Comparison of ENCODE assay signal across 8 cellular contexts in the genomic region with DNA sequence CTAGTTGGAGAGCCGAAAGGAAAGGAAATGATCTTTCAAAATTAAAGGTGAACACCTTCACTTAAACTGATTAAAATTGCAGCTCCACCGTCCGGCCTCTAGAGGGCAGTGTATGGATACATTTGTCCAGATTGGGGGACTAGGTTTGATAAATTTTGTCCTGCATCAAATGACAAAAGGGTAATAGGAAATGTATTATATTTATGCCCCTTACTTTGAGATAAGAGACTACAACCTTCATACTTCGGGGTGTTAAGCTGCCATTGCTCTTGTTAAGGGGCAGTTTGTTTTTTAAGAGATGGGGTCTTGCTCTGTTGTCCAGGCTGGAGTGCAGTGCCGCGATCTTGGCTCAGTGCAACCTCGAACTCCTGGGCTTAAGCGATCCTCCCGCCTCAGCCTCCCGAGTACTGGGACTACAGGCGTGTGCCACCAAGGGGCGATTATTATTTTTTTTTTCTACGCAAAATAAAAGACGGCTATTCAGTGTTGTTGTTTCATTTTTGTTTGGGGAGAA. TPM values are rescaled to one million over a fixed set of nuclear protein-coding genes. Genes with fewer than 3 reads are reported as not detected.
DNase-seq lines count a peak whose midpoint lies in the region; ATAC-seq and TF ChIP-seq lines count a peak whose summit lies in the region.

No MANE protein-coding gene starts in this region.

- no peaks in the 10 kb centered on the region for H3K9me3 ChIP-seq in iPS-20b (ENCODE audit: insufficient read depth, low read depth, low read length)

- POLR2A ChIA-PET in MCF 10A (lab: Yijun Ruan, JAX) = interaction anchor here (0.5 to 5.0 kb wide), 27 partner anchors 8 to 327 kb away, joined by 3 to 71 read pairs (median 5); partner anchors contain the start of genes CD63, ESYT1, ORMDL2 and PA2G4

- peak overlapping the region; percentile 28 for H3K27ac Mint-ChIP-seq in MCF 10A (ENCODE audit: low read depth, unreplicated experiment)

- BruUV-seq in MCF 10A (replicated peaks; lab: Mats Ljungman, UMichigan) = no TSS peak

- H3K4me1 Mint-ChIP-seq in MCF 10A (ENCODE audit: insufficient read depth, unreplicated experiment) = peaks cover 12% of the 10 kb centered on the region

- ATAC-seq in HG02970 (IDR thresholded peaks at IDR 0.05; ENCODE audit: low FRiP score, unreplicated experiment) = no peak

- no peak overlapping the region; the same call in 1 of the 2 replicates for H3K9ac ChIP-seq in iPS-20b (ENCODE audit: low read depth, low read length)

- intact Hi-C loops in MCF 10A (cut with micrococcal nuclease) = loop anchor here (1.0 to 2.0 kb wide), 4 partner anchors 33 to 121 kb away; partner anchors contain the start of genes RPL41 and RPS26

- H3K36me3 Mint-ChIP-seq in MCF 10A (ENCODE audit: insufficient read depth, unreplicated experiment) = peaks cover 29% of the 10 kb centered on the region

- H3K4me3 ChIP-seq in GM12865 (ENCODE audit: low read depth, low read length) (peak overlapping the region; percentile 86), iPS-20b (ENCODE audit: low read length) (peak overlapping the region; percentile 93), skin epidermis (peak overlapping the region; percentile 38 to 51 (median 41))

- no peaks in the 10 kb centered on the region for H3K27me3 Mint-ChIP-seq in MCF 10A (ENCODE audit: insufficient read depth, unreplicated experiment)

- peaks cover 40% of the 10 kb centered on the region for H3K36me3 ChIP-seq in iPS-20b (ENCODE audit: insufficient read depth, low read depth, low read length)

- H3K27ac ChIP-seq in iPS-20b (ENCODE audit: low read length) = no peak overlapping the region
- peak overlapping the region in 18 of 21 experiments; percentile 18 to 76 (median 52) for H3K27ac ChIP-seq in skin epidermis

- DNase-seq in GM12865 (ENCODE audit: low read depth) = peak; percentile 77
- peak; percentile 29 to 44 for DNase-seq in NCI-H1930 (lab: John Stamatoyannopoulos, UW)
- peak; percentile 13 for DNase-seq in UCSD-AML1 (lab: John Stamatoyannopoulos, UW; ENCODE audit: unreplicated experiment)
- DNase-seq in MCF 10A (ENCODE audit: unreplicated experiment) = peak; percentile 81
- no peak for DNase-seq in putamen (ENCODE audit: low spot score)

- no peaks in the 10 kb centered on the region for H3K9me3 Mint-ChIP-seq in MCF 10A (ENCODE audit: unreplicated experiment)

- H3K4me1 ChIP-seq in iPS-20b (ENCODE audit: insufficient read depth, low read length) = no peaks in the 10 kb centered on the region

- peak; percentile 81 for TF ChIP-seq CTCF in GM12865 (IDR thresholded peaks at IDR 0.05; ENCODE audit: insufficient read depth, low read depth, low read length, missing control alignments)
- peak; percentile 74 for TF ChIP-seq CTCF in MCF 10A (IDR thresholded peaks at IDR 0.05; ENCODE audit: unreplicated experiment)

- no peaks in the 10 kb centered on the region for H3K27me3 ChIP-seq in iPS-20b (ENCODE audit: insufficient read depth, low read length)

- CTCF ChIA-PET in MCF 10A (lab: Yijun Ruan, JAX) = interaction anchor here (0.6 to 5.0 kb wide), 32 partner anchors 9 to 267 kb away, joined by 3 to 80 read pairs (median 5); partner anchors contain the start of genes ORMDL2, RAB5B and SARNP

- H3K4me3 Mint-ChIP-seq in MCF 10A (ENCODE audit: unreplicated experiment) = peak overlapping the region; percentile 92

RNA-seq across cellular contexts. Expression of gene SUOX, which starts 0.8 kb away (rescaled TPM):
- 6.3 and 7.9 TPM in 2 replicates for total RNA-seq in MCF 10A (2022)

RNA-seq across cellular contexts. Expression of gene RAB5B, which starts 22.4 kb away (rescaled TPM):
- 67.4 and 96.1 TPM in 2 replicates for total RNA-seq in MCF 10A (2022)

RNA-seq across cellular contexts. Expression of gene IKZF4, which starts 24.6 kb away (rescaled TPM):
- total RNA-seq in MCF 10A (2022) = 2.4 and 3.4 TPM in 2 replicates

RNA-seq across cellular contexts. Expression of gene CDK2, which starts 29.6 kb away (rescaled TPM):
- 17.9 and 23.8 TPM in 2 replicates for total RNA-seq in MCF 10A (2022)

RNA-seq across cellular contexts. Expression of gene PMEL, which starts 30.4 kb away (rescaled TPM):
- total RNA-seq in MCF 10A (2022) = 0.59 TPM in 1 of 2 replicates, not detected in the other

Comparison
In these comparisons a context has a peak if more than half of its experiments do, and no peak if none do; other contexts are left out.
1. H3K4me3 ChIP-seq: peak in every context shown above with its lines; median percentile 93 in iPS-20b; 86 in GM12865; 41 in skin epidermis.